Comparison of ENCODE assay signal across 10 cellular contexts in the genomic region with DNA sequence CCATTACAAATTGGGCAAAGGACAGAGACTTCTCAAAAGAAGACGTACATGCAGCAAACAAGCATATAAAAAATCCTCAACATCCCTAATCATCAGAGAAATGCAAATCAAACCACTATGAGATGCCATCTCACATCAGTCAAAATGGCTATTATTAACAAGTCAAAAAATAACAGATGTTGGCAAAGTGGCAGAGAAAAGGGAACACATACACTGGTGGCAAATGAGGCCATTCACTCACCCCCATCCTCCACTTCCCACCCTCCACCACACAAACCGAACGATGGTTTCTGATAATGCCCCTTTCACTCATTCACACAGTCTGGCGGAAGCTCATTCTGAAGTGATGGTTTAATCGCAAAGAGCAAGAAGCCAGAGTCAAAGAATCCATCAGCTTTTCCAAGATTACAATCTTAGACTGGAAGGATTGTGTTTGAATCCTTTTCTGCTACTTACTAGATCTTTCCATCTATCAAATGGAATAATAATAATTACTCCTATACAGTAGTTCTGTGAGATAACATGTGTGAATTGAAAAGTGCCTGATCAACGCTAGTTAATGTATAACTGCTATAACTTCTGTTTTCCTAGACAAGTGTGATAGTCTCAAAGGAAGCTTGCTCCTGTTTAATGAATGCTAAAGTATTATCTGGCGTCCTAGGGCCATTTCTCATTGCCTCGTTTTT. TPM values are rescaled to one million over a fixed set of nuclear protein-coding genes. Genes with fewer than 3 reads are reported as not detected.
DNase-seq lines count a peak whose midpoint lies in the region; ATAC-seq and TF ChIP-seq lines count a peak whose summit lies in the region.
"Had no signal": no experiment of that assay in that cellular context is flagged by ENCODE, and none has a peak within 500 bp of the region (broad histone marks: within the 10 kb centered on the region; RNA-seq: fewer than 3 reads in every experiment).

No MANE protein-coding gene starts in this region.

- H3K4me2 ChIP-seq in DND-41 (ENCODE audit: insufficient read depth, low read length): no peak overlapping the region

- TF ChIP-seq CTCF in DND-41 (IDR thresholded peaks at IDR 0.05; ENCODE audit: borderline replicate concordance, extremely low read depth, low read length, poor library complexity, severe bottlenecking) (no peak), lower lobe of right lung (IDR thresholded peaks at IDR 0.05) (no peak)

- H3K9ac ChIP-seq in DND-41 (ENCODE audit: low read depth, low read length): no peak overlapping the region

- H3K36me3 ChIP-seq in DND-41 (ENCODE audit: insufficient read depth, low read length) (no peaks in the 10 kb centered on the region), lower lobe of right lung (no peaks in the 10 kb centered on the region)

- no peaks in the 10 kb centered on the region for H3K79me2 ChIP-seq in DND-41 (ENCODE audit: insufficient read depth, low read length)

- H3K4me1 ChIP-seq in DND-41 (ENCODE audit: insufficient read depth, low read length) (peaks cover 12% of the 10 kb centered on the region), lower lobe of right lung (peaks cover 82% of the 10 kb centered on the region)

- H3K27me3 ChIP-seq in DND-41 (ENCODE audit: insufficient read depth, low read length, poor library complexity): no peaks in the 10 kb centered on the region
- no peaks in the 10 kb centered on the region for H3K27me3 ChIP-seq in lower lobe of right lung (ENCODE audit: low read depth)

- intact Hi-C loops in lower lobe of right lung (cut with DNase I): no loop called here

- H2AFZ ChIP-seq in DND-41 (ENCODE audit: low read depth, low read length): no peak overlapping the region

- H3K27ac ChIP-seq in DND-41 (ENCODE audit: low read length) (no peak overlapping the region), lower lobe of right lung (peak overlapping the region; percentile 50)

- DNase-seq in DND-41 (peak; percentile 21), lower lobe of right lung (no peak), OCI-M2 (lab: John Stamatoyannopoulos, UW; ENCODE audit: unreplicated experiment) (no peak), NCI-H510A (lab: John Stamatoyannopoulos, UW) (no peak), HUDEP-2 (lab: John Stamatoyannopoulos, UW; ENCODE audit: unreplicated experiment in 76 of 76) (no peak), NCI-H2107 treated with DMSO at 0.1 percent for 48 hours (lab: John Stamatoyannopoulos, UW; ENCODE audit: unreplicated experiment) (no peak)
- DNase-seq: hippocampal formation had no signal

- ATAC-seq in DND-41 (ENCODE audit: insufficient read depth, low read depth) (peak; percentile 70), GM19463 (IDR thresholded peaks at IDR 0.05; ENCODE audit: unreplicated experiment) (peak; percentile 74), HG03432 (IDR thresholded peaks at IDR 0.05; ENCODE audit: unreplicated experiment) (peak; percentile 73), lower lobe of right lung (no peak)

- H4K20me1 ChIP-seq in DND-41 (ENCODE audit: insufficient read depth, low read length): no peaks in the 10 kb centered on the region

- H3K9me3 ChIP-seq in DND-41 (ENCODE audit: insufficient read depth, low read length, severe bottlenecking): no peaks in the 10 kb centered on the region
- H3K9me3 ChIP-seq in lower lobe of right lung: no peaks in the 10 kb centered on the region

- H3K4me3 ChIP-seq in DND-41 (ENCODE audit: low read depth in 1 of 2, low read length in 2 of 2) (no peak overlapping the region), lower lobe of right lung (no peak overlapping the region)

RNA-seq across cellular contexts. Expression of gene CD28, which starts 16.9 kb away (rescaled TPM):
- 2.2 TPM for total RNA-seq in lower lobe of right lung
- total RNA-seq: neural crest cell had no signal

Comparison
In these comparisons a context has a peak if more than half of its experiments do, and no peak if none do; other contexts are left out.
1. ATAC-seq: peak in DND-41 (single experiment), GM19463 (single experiment) and HG03432 (single experiment); none in lower lobe of right lung (0 of 2).